8 cellular contexts compared by ENCODE assay signal in genomic region chr1:75615664-75616435, GRCh38. TPM values are rescaled to one million over a fixed set of nuclear protein-coding genes. Genes with fewer than 3 reads are reported as not detected.
DNase-seq lines count a peak whose midpoint lies in the region; ATAC-seq and TF ChIP-seq lines count a peak whose summit lies in the region.

No MANE protein-coding gene starts in this region.

- no peak overlapping the region for H3K27ac Mint-ChIP-seq in activated naive CD4-positive, alpha-beta T cell treated with anti-CD3 and anti-CD28 coated beads, Interleukin-2, amount 10 ng/mL, durations not matched to agents 7 days and 5 days

- CTCF ChIA-PET in activated naive CD4-positive, alpha-beta T cell treated with anti-CD3 and anti-CD28 coated beads, Interleukin-2, amount 10 ng/mL, durations not matched to agents 7 days and 5 days (lab: Charles Lee): interaction anchor here (1.2 kb wide), 1 partner anchor 16 kb away, joined by 4 read pairs; no protein-coding TSS in a partner anchor

- H3K4me2 ChIP-seq in MM.1S (ENCODE audit: low read depth, low read length): peak overlapping the region; percentile 97
- H3K4me2 ChIP-seq in osteoblast (ENCODE audit: insufficient read depth, low read length): peak overlapping the region; percentile 80

- H3K36me3 ChIP-seq in MM.1S (replicated peaks; ENCODE audit: insufficient read depth, low read length): no peaks in the 10 kb centered on the region
- H3K36me3 ChIP-seq in osteoblast (ENCODE audit: insufficient read depth, low read length): no peaks in the 10 kb centered on the region

- H3F3A ChIP-seq in MM.1S (ENCODE audit: insufficient read depth, low read length): no peaks in the 10 kb centered on the region

- H3K27ac ChIP-seq in MM.1S (ENCODE audit: low read length) (no peak overlapping the region), osteoblast (ENCODE audit: low read depth, low read length) (no peak overlapping the region)

- TF ChIP-seq CTCF in MM.1S (IDR thresholded peaks at IDR 0.05; ENCODE audit: low read length): no peak
- no peak for TF ChIP-seq CTCF in osteoblast (IDR thresholded peaks at IDR 0.05; ENCODE audit: extremely low read depth, low read depth, low read length)

- H3K27me3 ChIP-seq in MM.1S (replicated peaks; ENCODE audit: insufficient read depth, low read length) (peaks cover 7% of the 10 kb centered on the region), osteoblast (ENCODE audit: insufficient read depth, low read length) (peaks cover 34% of the 10 kb centered on the region)

- H3K4me3 Mint-ChIP-seq in activated naive CD4-positive, alpha-beta T cell treated with anti-CD3 and anti-CD28 coated beads, Interleukin-2, amount 10 ng/mL, durations not matched to agents 7 days and 5 days: peak overlapping the region; percentile 48

- H4K20me1 ChIP-seq in MM.1S (ENCODE audit: insufficient read depth, low read length): no peaks in the 10 kb centered on the region
- no peaks in the 10 kb centered on the region for H4K20me1 ChIP-seq in osteoblast (ENCODE audit: insufficient read depth, low read length)

- H3K27me3 Mint-ChIP-seq in activated naive CD4-positive, alpha-beta T cell treated with anti-CD3 and anti-CD28 coated beads, Interleukin-2, amount 10 ng/mL, durations not matched to agents 7 days and 5 days: peaks cover 53% of the 10 kb centered on the region

- peak overlapping the region; percentile 86 for H2AFZ ChIP-seq in MM.1S (ENCODE audit: low read length)
- H2AFZ ChIP-seq in osteoblast (ENCODE audit: low read length): peak overlapping the region; percentile 29

- H3K9ac ChIP-seq in MM.1S (ENCODE audit: low read length): no peak overlapping the region; the same call in 1 of the 2 replicates

- no peaks in the 10 kb centered on the region for H3K79me2 ChIP-seq in MM.1S (ENCODE audit: low read length)
- no peaks in the 10 kb centered on the region for H3K79me2 ChIP-seq in osteoblast (ENCODE audit: insufficient read depth, low read length)

- ATAC-seq in GM18858 (IDR thresholded peaks at IDR 0.05; ENCODE audit: unreplicated experiment) (peak; percentile 35), HG03025 (IDR thresholded peaks at IDR 0.05; ENCODE audit: low FRiP score, unreplicated experiment) (no peak)

- H3K4me3 ChIP-seq in MM.1S (ENCODE audit: low read length) (peak overlapping the region; percentile 68), osteoblast (ENCODE audit: insufficient read depth, low read length) (peak overlapping the region; percentile 58)

- H3K9me3 ChIP-seq in MM.1S (replicated peaks; ENCODE audit: insufficient read depth, low read length) (no peaks in the 10 kb centered on the region), osteoblast (ENCODE audit: low read depth, low read length) (no peaks in the 10 kb centered on the region)

- H3K9me3 Mint-ChIP-seq in activated naive CD4-positive, alpha-beta T cell treated with anti-CD3 and anti-CD28 coated beads, Interleukin-2, amount 10 ng/mL, durations not matched to agents 7 days and 5 days: no peaks in the 10 kb centered on the region

- H3K36me3 Mint-ChIP-seq in activated naive CD4-positive, alpha-beta T cell treated with anti-CD3 and anti-CD28 coated beads, Interleukin-2, amount 10 ng/mL, durations not matched to agents 7 days and 5 days: no peaks in the 10 kb centered on the region

- DNase-seq in AG08395 (ENCODE audit: low spot score): peak; percentile 58
- peak; percentile 55 for DNase-seq in MM.1S
- peak; percentile 34 for DNase-seq in activated naive CD4-positive, alpha-beta T cell treated with anti-CD3 and anti-CD28 coated beads, Interleukin-2, amount 10 ng/mL, durations not matched to agents 7 days and 5 days
- DNase-seq in globus pallidus (ENCODE audit: low spot score): peak; percentile 22
- DNase-seq in osteoblast (ENCODE audit: insufficient read length, low spot score, missing footprints): peak; percentile 91
- no peak for DNase-seq in activated effector memory CD4-positive, alpha-beta T cell treated with anti-CD3 and anti-CD28 coated beads, Interleukin-2, amount 50 U/mL, for 16 hours

- H3K4me1 ChIP-seq in MM.1S (ENCODE audit: low read length): no peaks in the 10 kb centered on the region
- H3K4me1 ChIP-seq in osteoblast (ENCODE audit: insufficient read depth, low read length): no peaks in the 10 kb centered on the region

- H3K9me2 ChIP-seq in MM.1S (replicated peaks; ENCODE audit: insufficient read depth, low read length): no peaks in the 10 kb centered on the region

- H3K4me1 Mint-ChIP-seq in activated naive CD4-positive, alpha-beta T cell treated with anti-CD3 and anti-CD28 coated beads, Interleukin-2, amount 10 ng/mL, durations not matched to agents 7 days and 5 days: peaks cover 16% of the 10 kb centered on the region

RNA-seq across cellular contexts. Expression of gene SLC44A5, which starts 4.9 kb away (rescaled TPM):
- total RNA-seq in osteoblast: under 0.01 and 0.36 TPM in 2 replicates
